18 cellular contexts compared by ENCODE assay signal in the genomic region with DNA sequence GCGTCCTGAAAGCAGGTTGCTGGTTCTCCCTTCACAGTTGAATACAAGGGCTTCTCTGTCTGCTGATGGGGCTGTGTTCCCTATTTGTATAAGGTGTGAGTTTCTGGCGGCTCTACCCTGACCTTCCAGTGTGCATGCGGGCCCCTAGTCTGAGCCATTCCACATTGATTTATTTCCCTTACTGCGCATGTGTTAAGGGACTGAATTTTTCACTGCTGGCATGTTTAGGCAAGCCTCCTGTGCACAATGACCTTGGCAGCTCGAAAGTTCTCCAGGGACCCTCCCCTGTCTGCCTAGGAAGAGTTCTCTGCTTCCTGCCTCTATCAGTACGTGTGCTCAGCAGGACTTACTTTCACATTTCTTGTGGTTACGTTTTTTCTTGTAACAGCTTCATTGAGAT. TPM values are rescaled to one million over a fixed set of nuclear protein-coding genes. Genes with fewer than 3 reads are reported as not detected.
DNase-seq lines count a peak whose midpoint lies in the region; ATAC-seq and TF ChIP-seq lines count a peak whose summit lies in the region.
"Had no signal": no experiment of that assay in that cellular context is flagged by ENCODE, and none has a peak within 500 bp of the region (broad histone marks: within the 10 kb centered on the region; RNA-seq: fewer than 3 reads in every experiment).

No MANE protein-coding gene starts in this region.

- H3K4me3 ChIP-seq in DND-41 (ENCODE audit: low read depth in 1 of 2, low read length in 2 of 2): no peak overlapping the region
- peak overlapping the region; percentile 38; the same call in 1 of the 2 replicates for H3K4me3 ChIP-seq in SK-N-MC
- no peak overlapping the region for H3K4me3 ChIP-seq in effector memory CD4-positive, alpha-beta T cell (ENCODE audit: insufficient read depth, low read depth, low read length, poor library complexity, severe bottlenecking)
- H3K4me3 ChIP-seq: PC-9 had no signal

- DNase-seq in DND-41 (peak; percentile 11), SK-N-MC (ENCODE audit: low read depth, low spot score) (no peak), foreskin keratinocyte (peak; percentile 48 to 74), osteocyte (ENCODE audit: extremely low spot score, unreplicated experiment) (no peak), activated gamma-delta T cell (lab: John Stamatoyannopoulos, UW) (no peak), omental fat pad (ENCODE audit: low spot score) (no peak)
- no peak for DNase-seq in effector memory CD4-positive, alpha-beta T cell
- DNase-seq: activated CD8-positive, alpha-beta memory T cell treated with anti-CD3 and anti-CD28 coated beads, Interleukin-2, amount 50 U/mL, for 4 hours; BE2C; midbrain; NCI-H1105; NCI-H524 treated with DMSO at 0.1 percent for 48 hours; occipital lobe; PC-9; stimulated activated CD4-positive, alpha-beta T cell treated with anti-CD3 and anti-CD28 coated beads, Interleukin-15, amount 100 ng/mL, for 24 hours; substantia nigra had no signal

- H3K4me2 ChIP-seq in DND-41 (ENCODE audit: insufficient read depth, low read length): peak overlapping the region; percentile 38
- H3K4me2 ChIP-seq: PC-9 had no signal

- H3K36me3 Mint-ChIP-seq in osteocyte (ENCODE audit: unreplicated experiment): peaks cover 8% of the 10 kb centered on the region

- ATAC-seq in DND-41 (ENCODE audit: insufficient read depth, low read depth): peak; percentile 75
- peak; percentile 62 for ATAC-seq in foreskin keratinocyte
- ATAC-seq in GM21381 (IDR thresholded peaks at IDR 0.05; ENCODE audit: unreplicated experiment): no peak
- ATAC-seq in omental fat pad (ENCODE audit: low FRiP score): no peak
- ATAC-seq: WTC11 had no signal

- H3K4me1 Mint-ChIP-seq in osteocyte (ENCODE audit: unreplicated experiment): peaks cover 36% of the 10 kb centered on the region

- no peak overlapping the region for H3K4me3 Mint-ChIP-seq in osteocyte (ENCODE audit: unreplicated experiment)
- H3K4me3 Mint-ChIP-seq: WTC11 had no signal

- no peak for TF ChIP-seq CTCF in DND-41 (IDR thresholded peaks at IDR 0.05; ENCODE audit: borderline replicate concordance, extremely low read depth, low read length, poor library complexity, severe bottlenecking)
- no peak for TF ChIP-seq CTCF in foreskin keratinocyte (conservative IDR thresholded peaks at IDR 0.05)
- TF ChIP-seq CTCF in osteocyte (IDR thresholded peaks at IDR 0.05): no peak
- TF ChIP-seq CTCF in omental fat pad (IDR thresholded peaks at IDR 0.05): no peak

- H3K27me3 ChIP-seq in DND-41 (ENCODE audit: insufficient read depth, low read length, poor library complexity): no peaks in the 10 kb centered on the region
- no peaks in the 10 kb centered on the region for H3K27me3 ChIP-seq in foreskin keratinocyte
- no peaks in the 10 kb centered on the region for H3K27me3 ChIP-seq in effector memory CD4-positive, alpha-beta T cell (replicated peaks; ENCODE audit: control insufficient read depth, insufficient read depth, low read length, poor library complexity, severe bottlenecking)
- H3K27me3 ChIP-seq: BE2C had no signal

- no peaks in the 10 kb centered on the region for H3K36me3 ChIP-seq in DND-41 (ENCODE audit: insufficient read depth, low read length)
- no peaks in the 10 kb centered on the region for H3K36me3 ChIP-seq in SK-N-MC (ENCODE audit: insufficient read depth, low read length)
- no peaks in the 10 kb centered on the region for H3K36me3 ChIP-seq in effector memory CD4-positive, alpha-beta T cell (ENCODE audit: control insufficient read depth, insufficient read depth, low read length)
- H3K36me3 ChIP-seq: BE2C had no signal

- peak overlapping the region; percentile 60 for H3K27ac Mint-ChIP-seq in osteocyte (ENCODE audit: unreplicated experiment)

- H3K4me1 ChIP-seq in DND-41 (ENCODE audit: insufficient read depth, low read length) (peaks cover 8% of the 10 kb centered on the region), foreskin keratinocyte (peaks cover under 1% of the 10 kb centered on the region)
- no peaks in the 10 kb centered on the region for H3K4me1 ChIP-seq in effector memory CD4-positive, alpha-beta T cell (ENCODE audit: control insufficient read depth, insufficient read depth, low read length, poor library complexity, severe bottlenecking)
- H3K4me1 ChIP-seq: BE2C had no signal

- H3K9ac ChIP-seq in DND-41 (ENCODE audit: low read depth, low read length) (no peak overlapping the region), SK-N-MC (ENCODE audit: insufficient read length) (no peak overlapping the region)

- no peaks in the 10 kb centered on the region for H3K9me3 Mint-ChIP-seq in osteocyte (ENCODE audit: unreplicated experiment)

- H2AFZ ChIP-seq in DND-41 (ENCODE audit: low read depth, low read length): no peak overlapping the region
- H2AFZ ChIP-seq: PC-9 had no signal

- H3K27ac ChIP-seq in DND-41 (ENCODE audit: low read length) (no peak overlapping the region), SK-N-MC (peak overlapping the region; percentile 31; the same call in 1 of the 2 replicates), foreskin keratinocyte (no peak overlapping the region)
- no peak overlapping the region for H3K27ac ChIP-seq in effector memory CD4-positive, alpha-beta T cell (ENCODE audit: insufficient read depth, low read length, poor library complexity, severe bottlenecking)
- H3K27ac ChIP-seq: PC-9 had no signal

- H3K9me3 ChIP-seq in DND-41 (ENCODE audit: insufficient read depth, low read length, severe bottlenecking): no peaks in the 10 kb centered on the region
- no peaks in the 10 kb centered on the region for H3K9me3 ChIP-seq in SK-N-MC (ENCODE audit: low read depth, low read length)
- H3K9me3 ChIP-seq in effector memory CD4-positive, alpha-beta T cell (ENCODE audit: control insufficient read depth, low read length): no peaks in the 10 kb centered on the region
- H3K9me3 ChIP-seq: BE2C had no signal

- H3K79me2 ChIP-seq in DND-41 (ENCODE audit: insufficient read depth, low read length): no peaks in the 10 kb centered on the region

- H3K27me3 Mint-ChIP-seq in osteocyte (ENCODE audit: unreplicated experiment): no peaks in the 10 kb centered on the region

- no peaks in the 10 kb centered on the region; the same call in 1 of the 2 replicates for H4K20me1 ChIP-seq in DND-41 (ENCODE audit: insufficient read depth, low read length)

RNA-seq across cellular contexts. Expression of gene TRAK1, which starts 11.4 kb away (rescaled TPM):
- total RNA-seq in foreskin keratinocyte (39.9 and 40.4 TPM in 2 replicates), osteocyte (30.7 and 35.7 TPM in 2 replicates), omental fat pad (10 to 100 TPM; 21.4 to 42.9 (median 37.0) TPM)
- 15.5 and 16.0 TPM in 2 replicates for polyA plus RNA-seq in foreskin keratinocyte

Comparison
In these comparisons a context has a peak if more than half of its experiments do, and no peak if none do; other contexts are left out.
1. ATAC-seq: peak in DND-41 (single experiment) and foreskin keratinocyte (single experiment); none in GM21381 (single experiment) and omental fat pad (single experiment).
2. DNase-seq: peak in DND-41 (single experiment) and foreskin keratinocyte (2 of 2); none in SK-N-MC (single experiment), osteocyte (single experiment), activated gamma-delta T cell (single experiment), omental fat pad (single experiment) and effector memory CD4-positive, alpha-beta T cell (0 of 3).